1 cellular context compared by ENCODE assay signal in genomic region chr15:75641176-75641498, GRCh38.
A peak's percentile ranks its signal among the peaks of the same experiment; 100 is the strongest.
TF ChIP-seq lines count a peak whose summit lies in the region.

No MANE protein-coding gene starts in this region.

TF ChIP-seq in HEK293, 187 proteins besides CTCF, POLR2A, EP300 and RAD21 (continued from another document):
- TF ChIP-seq ZNF692 (tag by site-specific recombination; IDR thresholded peaks at IDR 0.05) (0 out of 2 replicates have a peak, but pooled peaks have one; percentile 11), ZFHX2 (tag by site-specific recombination; conservative IDR thresholded peaks at IDR 0.05) (peak; percentile 81), ZNF341 (tag by site-specific recombination; IDR thresholded peaks at IDR 0.05; ENCODE audit: low read depth) (no peak), ZNF2 (tag by site-specific recombination; IDR thresholded peaks at IDR 0.05) (peak; percentile 57; the same call in 1 of the 2 replicates), WT1 (tag by site-specific recombination; IDR thresholded peaks at IDR 0.05) (peak; percentile 38; the same call in 1 of the 2 replicates), ZNF830 (tag by site-specific recombination; IDR thresholded peaks at IDR 0.05; ENCODE audit: low read depth) (no peak), KLF8 (tag by site-specific recombination; IDR thresholded peaks at IDR 0.05) (peak; percentile 44; the same call in 1 of the 2 replicates)
TF ChIP-seq in HEK293: peak in this region for 8.
